ENCODE assay signal across 27 cellular contexts in the genomic region with DNA sequence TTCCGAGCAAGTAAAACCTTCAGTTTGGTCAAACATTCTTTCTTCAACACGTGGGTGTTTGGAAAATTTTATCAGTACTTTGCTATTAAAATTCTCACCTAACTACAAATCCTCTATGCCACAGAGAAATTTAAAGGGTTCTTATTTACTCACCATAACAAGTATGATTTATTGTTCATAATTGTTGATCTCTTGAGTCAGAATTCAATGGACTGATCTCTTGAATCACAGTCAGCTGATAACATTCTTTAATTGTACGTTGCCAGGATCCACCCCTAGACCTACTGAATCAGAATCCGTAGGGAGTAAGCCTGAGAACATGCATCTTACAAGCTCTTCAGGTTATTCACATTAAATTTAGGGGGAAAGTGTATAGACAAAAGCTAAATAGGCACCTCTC. TPM values are rescaled to one million over a fixed set of nuclear protein-coding genes. Genes with fewer than 3 reads are reported as not detected.
DNase-seq lines count a peak whose midpoint lies in the region; ATAC-seq, FAIRE-seq and TF ChIP-seq lines count a peak whose summit lies in the region.
"Had no signal": no experiment of that assay in that cellular context is flagged by ENCODE, and none has a peak within 500 bp of the region (broad histone marks: within the 10 kb centered on the region; RNA-seq: fewer than 3 reads in every experiment).

No MANE protein-coding gene starts in this region.

- H3K27me3 ChIP-seq in endodermal cell (ENCODE audit: control insufficient read depth, insufficient read depth, low read length, poor library complexity, severe bottlenecking) = no peaks in the 10 kb centered on the region
- H3K27me3 ChIP-seq: BLaER1, heart right ventricle, pancreas, spleen had no signal

- H3K4me3 Mint-ChIP-seq in progenitor cell of endocrine pancreas (ENCODE audit: low read depth) (no peak overlapping the region), endodermal cell (no peak overlapping the region)
- H3K4me3 Mint-ChIP-seq: nephron progenitor cell; T-helper 2 cell treated with Interferon-gamma antibody and Interleukin-4, amounts not matched to agents 5 μg/mL and 100 μg/mL, for 36 hours; type B pancreatic cell had no signal

- H3K36me3 ChIP-seq in endodermal cell (ENCODE audit: control insufficient read depth, insufficient read depth, low read length) = no peaks in the 10 kb centered on the region
- H3K36me3 ChIP-seq: BLaER1, heart right ventricle, pancreas had no signal

- no peaks in the 10 kb centered on the region for H3K9me3 Mint-ChIP-seq in progenitor cell of endocrine pancreas (ENCODE audit: low read depth)
- no peaks in the 10 kb centered on the region for H3K9me3 Mint-ChIP-seq in endodermal cell

- TF ChIP-seq POLR2A in GM12892 (IDR thresholded peaks at IDR 0.05; ENCODE audit: low read depth, low read length) = no peak

- TF ChIP-seq CTCF in epithelial cell of esophagus (IDR thresholded peaks at IDR 0.05; ENCODE audit: insufficient read depth, low read depth, low read length, missing control alignments) (no peak), progenitor cell of endocrine pancreas (IDR thresholded peaks at IDR 0.05; ENCODE audit: unreplicated experiment) (no peak), endodermal cell (conservative IDR thresholded peaks at IDR 0.05) (no peak)

- DNase-seq in GM12892 (ENCODE audit: insufficient read length) (no peak), LHCN-M2 (ENCODE audit: low read depth) (peak; percentile 43), epithelial cell of esophagus (ENCODE audit: low read depth) (peak; percentile 90), progenitor cell of endocrine pancreas (ENCODE audit: low spot score, unreplicated experiment) (no peak), endodermal cell (no peak)
- no peak for DNase-seq in stimulated activated CD4-positive, alpha-beta T cell treated with anti-CD3 and anti-CD28 coated beads, Interleukin-4, amount 100 ng/mL, for 1 hour
- no peak for DNase-seq in activated effector memory CD4-positive, alpha-beta T cell treated with anti-CD3 and anti-CD28 coated beads, Interleukin-2, amount 50 U/mL, for 16 hours
- DNase-seq: activated CD4-positive, alpha-beta T cell treated with anti-CD3 and anti-CD28 coated beads for 4 hours; activated CD8-positive, alpha-beta memory T cell treated with anti-CD3 and anti-CD28 coated beads for 24 hours; activated gamma-delta T cell; DMS79; heart right ventricle; KG1; NCI-H2081 treated with DMSO at 0.1 percent for 48 hours; nephron progenitor cell; OCI-M1; pancreas; right cardiac atrium; spleen had no signal

- H3K9me3 ChIP-seq in endodermal cell (ENCODE audit: control insufficient read depth, low read length) = peaks cover 8% of the 10 kb centered on the region
- H3K9me3 ChIP-seq: pancreas had no signal

- H3K36me3 Mint-ChIP-seq in progenitor cell of endocrine pancreas (ENCODE audit: insufficient read depth) (no peaks in the 10 kb centered on the region), endodermal cell (ENCODE audit: low read depth) (no peaks in the 10 kb centered on the region)
- H3K36me3 Mint-ChIP-seq: type B pancreatic cell had no signal

- peaks cover 13% of the 10 kb centered on the region for H3K4me1 Mint-ChIP-seq in progenitor cell of endocrine pancreas (ENCODE audit: low read depth)
- H3K4me1 Mint-ChIP-seq in endodermal cell = no peaks in the 10 kb centered on the region
- H3K4me1 Mint-ChIP-seq: nephron progenitor cell had no signal

- H3K4me3 ChIP-seq in epithelial cell of esophagus (ENCODE audit: low read length) (no peak overlapping the region), endodermal cell (ENCODE audit: low read length) (no peak overlapping the region)
- H3K4me3 ChIP-seq: BLaER1, heart right ventricle, lung, pancreas, spleen had no signal

- H3K4me1 ChIP-seq in endodermal cell (ENCODE audit: control insufficient read depth, insufficient read depth, low read length) = no peaks in the 10 kb centered on the region
- H3K4me1 ChIP-seq: BLaER1, spleen had no signal

- H3K9ac ChIP-seq in endodermal cell (ENCODE audit: extremely low read depth, low read length, poor library complexity, severe bottlenecking) = no peak overlapping the region
- H3K9ac ChIP-seq: BLaER1 had no signal

- WGBS in endodermal cell (ENCODE audit: insufficient coverage in 1 of 2, insufficient read length in 1 of 2), 2 experiments = 80 to 90% methylated on average over 2 to 4 of the region's 4 CpGs

- peak; percentile 48 for FAIRE-seq in GM12892 (lab: Jason Lieb, UNC)
- FAIRE-seq: endothelial cell of umbilical vein, pancreas had no signal

- H3K27ac Mint-ChIP-seq in progenitor cell of endocrine pancreas (peak overlapping the region; percentile 2), endodermal cell (no peak overlapping the region)
- H3K27ac Mint-ChIP-seq: nephron progenitor cell; T-helper 2 cell treated with Interferon-gamma antibody and Interleukin-4, amounts not matched to agents 5 μg/mL and 100 μg/mL, for 36 hours; type B pancreatic cell had no signal

- no peak overlapping the region for H3K27ac ChIP-seq in endodermal cell (ENCODE audit: low read depth, low read length)
- H3K27ac ChIP-seq: BLaER1, heart right ventricle, pancreas, spleen, VCaP had no signal

- no peaks in the 10 kb centered on the region for H3K27me3 Mint-ChIP-seq in progenitor cell of endocrine pancreas
- no peaks in the 10 kb centered on the region for H3K27me3 Mint-ChIP-seq in endodermal cell (ENCODE audit: insufficient read depth)
- H3K27me3 Mint-ChIP-seq: type B pancreatic cell had no signal

- ATAC-seq in GM21786 (IDR thresholded peaks at IDR 0.05; ENCODE audit: unreplicated experiment) = no peak
- ATAC-seq: heart right ventricle, pancreas, right cardiac atrium, Right ventricle myocardium inferior had no signal

RNA-seq across cellular contexts. Expression of gene DIPK1A, which starts 51.2 kb away (rescaled TPM):
- 6.1 TPM for polyA plus RNA-seq in GM12892 (2012; ENCODE audit: missing spikeins)
- total RNA-seq in LHCN-M2 (2014; rRNA removed) (13.1 and 15.8 TPM in 2 replicates), progenitor cell of endocrine pancreas (6.9 and 7.5 TPM in 2 replicates), endodermal cell (1 to 10 TPM; 4.0 to 6.6 TPM)
- 8.1 TPM for polyA plus RNA-seq in LHCN-M2 (2012)
- 5.1 TPM for polyA plus RNA-seq in endodermal cell (2013, experiment 1 of 2)
- polyA plus RNA-seq in endodermal cell (2013, experiment 2 of 2) = 4.2 TPM

Comparison
In these comparisons a context has a peak if more than half of its experiments do, and no peak if none do; other contexts are left out.
1. DNase-seq: peak in LHCN-M2 (single experiment) and epithelial cell of esophagus (single experiment); none in GM12892 (single experiment), progenitor cell of endocrine pancreas (single experiment), stimulated activated CD4-positive, alpha-beta T cell treated with anti-CD3 and anti-CD28 coated beads, Interleukin-4, amount 100 ng/mL, for 1 hour (single experiment), activated effector memory CD4-positive, alpha-beta T cell treated with anti-CD3 and anti-CD28 coated beads, Interleukin-2, amount 50 U/mL, for 16 hours (single experiment) and endodermal cell (single experiment).